ENCODE assay signal across 11 cellular contexts in the genomic region with DNA sequence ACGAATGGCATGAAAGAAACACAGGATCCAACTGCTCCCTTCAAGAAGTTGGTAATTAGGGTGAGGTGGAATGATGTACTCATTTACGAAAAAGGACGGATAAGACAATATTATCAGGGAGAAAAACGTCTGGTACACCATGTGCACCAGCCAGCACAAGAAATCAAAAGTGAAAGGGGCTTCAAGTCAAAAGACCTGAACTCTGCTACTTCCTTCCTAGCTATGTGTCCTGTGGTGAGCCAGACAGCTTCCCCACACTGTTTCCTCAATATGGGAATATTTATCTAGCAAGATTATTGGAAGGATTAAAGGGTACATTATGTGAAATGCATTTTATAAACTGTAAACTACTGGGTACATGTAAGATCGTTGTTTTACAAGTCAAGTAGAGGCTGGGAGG. TPM values are rescaled to one million over a fixed set of nuclear protein-coding genes. Genes with fewer than 3 reads are reported as not detected.
DNase-seq lines count a peak whose midpoint lies in the region; ATAC-seq, FAIRE-seq and TF ChIP-seq lines count a peak whose summit lies in the region.
"Had no signal": no experiment of that assay in that cellular context is flagged by ENCODE, and none has a peak within 500 bp of the region (broad histone marks: within the 10 kb centered on the region; RNA-seq: fewer than 3 reads in every experiment).

No MANE protein-coding gene starts in this region.

- TF ChIP-seq CTCF in smooth muscle cell (IDR thresholded peaks at IDR 0.05; ENCODE audit: borderline replicate concordance, insufficient read depth, poor library complexity, severe bottlenecking) = no peak

- H3K27me3 ChIP-seq in small intestine (ENCODE audit: control insufficient read depth in 2 of 2, insufficient read depth in 2 of 2, low read length in 2 of 2) = no peaks in the 10 kb centered on the region
- no peaks in the 10 kb centered on the region for H3K27me3 ChIP-seq in smooth muscle cell (ENCODE audit: low read depth)
- H3K27me3 ChIP-seq: SJSA1 had no signal

- H3K4me3 Mint-ChIP-seq in activated T-cell treated with anti-CD3 and anti-CD28 coated beads, Interleukin-2, amount 50 U/mL, for 72 hours = peak overlapping the region; percentile 69 to 89

- H3K4me1 ChIP-seq in small intestine (ENCODE audit: control insufficient read depth in 2 of 2, insufficient read depth in 1 of 2, low read depth in 1 of 2, low read length in 1 of 2) (peaks cover 0 to 18% of the 10 kb centered on the region in 2 donors), smooth muscle cell (ENCODE audit: low read depth) (no peaks in the 10 kb centered on the region)

- no peaks in the 10 kb centered on the region for H4K20me1 ChIP-seq in smooth muscle cell (ENCODE audit: low read depth)

- no peak overlapping the region for H3K4me2 ChIP-seq in smooth muscle cell
- H3K4me2 ChIP-seq: KMS-11 had no signal

- 23 to 42% (median 30%) methylated on average over 5 of the region's 5 CpGs for WGBS in small intestine, 3 donors
- 86% methylated on average over 5 of the region's 5 CpGs for WGBS in smooth muscle cell (ENCODE audit: low lambda C conversion rate)

- ATAC-seq in activated T-cell treated with anti-CD3 and anti-CD28 coated beads, Interleukin-2, amount 50 U/mL, for 72 hours (replicated peaks in 1 of 2) = peak; percentile 35 to 37
- ATAC-seq in HG02798 (IDR thresholded peaks at IDR 0.05; ENCODE audit: poor library complexity, unreplicated experiment) (peak; percentile 69), GM21529 (IDR thresholded peaks at IDR 0.05; ENCODE audit: unreplicated experiment) (no peak)
- ATAC-seq in activated naive CD4-positive, alpha-beta T cell treated with anti-CD3 and anti-CD28 coated beads, Interleukin-2, amount 50 U/mL, for 72 hours = peak in 1 of 2 donors; percentile 36

- no peaks in the 10 kb centered on the region for H3F3A ChIP-seq in smooth muscle cell (ENCODE audit: low read depth)

- H3K79me2 ChIP-seq in smooth muscle cell (ENCODE audit: low read depth) = peaks cover 10% of the 10 kb centered on the region

- H3K4me1 Mint-ChIP-seq in activated T-cell treated with anti-CD3 and anti-CD28 coated beads, Interleukin-2, amount 50 U/mL, for 72 hours (ENCODE audit: low read depth) = peaks cover 77% of the 10 kb centered on the region

- H3K27me3 Mint-ChIP-seq in activated T-cell treated with anti-CD3 and anti-CD28 coated beads, Interleukin-2, amount 50 U/mL, for 72 hours (ENCODE audit: low read depth) = no peaks in the 10 kb centered on the region

- H3K9ac ChIP-seq in smooth muscle cell (ENCODE audit: low read depth) = no peak overlapping the region
- H3K9ac ChIP-seq: KMS-11 had no signal

- H3K4me3 ChIP-seq in small intestine (ENCODE audit: low read depth in 1 of 2, low read length in 2 of 2) (peak overlapping the region in 1 of 2 donors; percentile 20), smooth muscle cell (no peak overlapping the region)
- H3K4me3 ChIP-seq: SJSA1 had no signal

- H3K36me3 ChIP-seq in small intestine (ENCODE audit: control insufficient read depth in 2 of 2, insufficient read depth in 2 of 2, low read length in 2 of 2) (no peaks in the 10 kb centered on the region), smooth muscle cell (ENCODE audit: low read depth) (no peaks in the 10 kb centered on the region)
- H3K36me3 ChIP-seq: SJSA1 had no signal

- no peak overlapping the region for H2AFZ ChIP-seq in smooth muscle cell (ENCODE audit: low read depth)

- peak overlapping the region in 1 of 2 donors; percentile 46 for H3K27ac ChIP-seq in small intestine (ENCODE audit: low read depth in 1 of 2, low read length in 1 of 2)
- H3K27ac ChIP-seq in smooth muscle cell (ENCODE audit: low read depth) = no peak overlapping the region
- H3K27ac ChIP-seq: KMS-11, SJSA1 had no signal

- peaks cover 25 to 35% of the 10 kb centered on the region in 2 donors for H3K36me3 Mint-ChIP-seq in activated T-cell treated with anti-CD3 and anti-CD28 coated beads, Interleukin-2, amount 50 U/mL, for 72 hours (ENCODE audit: insufficient read depth in 2 of 2)
- H3K36me3 Mint-ChIP-seq in activated naive CD4-positive, alpha-beta T cell treated with anti-CD3 and anti-CD28 coated beads, Interleukin-2, amount 50 U/mL, for 72 hours = peaks cover 26 to 59% of the 10 kb centered on the region in 2 donors

- no peak for FAIRE-seq in small intestine (lab: Jason Lieb, UNC)

- no peaks in the 10 kb centered on the region for H3K9me3 ChIP-seq in small intestine (ENCODE audit: control insufficient read depth, low read depth)
- no peaks in the 10 kb centered on the region for H3K9me3 ChIP-seq in smooth muscle cell (replicated peaks; ENCODE audit: low read depth)
- H3K9me3 ChIP-seq: SJSA1 had no signal

- H3K27ac Mint-ChIP-seq in activated T-cell treated with anti-CD3 and anti-CD28 coated beads, Interleukin-2, amount 50 U/mL, for 72 hours = peak overlapping the region; percentile 94
- peak overlapping the region; percentile 46 to 89 for H3K27ac Mint-ChIP-seq in activated naive CD4-positive, alpha-beta T cell treated with anti-CD3 and anti-CD28 coated beads, Interleukin-2, amount 50 U/mL, for 72 hours

- no peak for DNase-seq in activated T-cell treated with anti-CD3 and anti-CD28 coated beads, Interleukin-2, amount 50 U/mL, for 72 hours
- no peak for DNase-seq in activated T-cell treated with anti-CD3 and anti-CD28 coated beads, Interleukin-2, amount 50 U/mL, for 1 hour
- DNase-seq in activated naive CD4-positive, alpha-beta T cell treated with anti-CD3 and anti-CD28 coated beads, Interleukin-2, amount 50 U/mL, for 72 hours (ENCODE audit: low spot score in 2 of 2) = no peak
- DNase-seq in small intestine = peak; percentile 56
- DNase-seq in smooth muscle cell (lab: John Stamatoyannopoulos, UW; ENCODE audit: unreplicated experiment) = no peak
- DNase-seq in GM19240 (ENCODE audit: insufficient read length, low spot score) = no peak
- DNase-seq: amygdala had no signal

- no peaks in the 10 kb centered on the region for H3K9me3 Mint-ChIP-seq in activated T-cell treated with anti-CD3 and anti-CD28 coated beads, Interleukin-2, amount 50 U/mL, for 72 hours
- peaks cover 0 to 4% of the 10 kb centered on the region in 2 donors for H3K9me3 Mint-ChIP-seq in activated naive CD4-positive, alpha-beta T cell treated with anti-CD3 and anti-CD28 coated beads, Interleukin-2, amount 50 U/mL, for 72 hours

RNA-seq across cellular contexts. Expression of gene RAB27A, which starts 33.9 kb away (rescaled TPM):
- total RNA-seq in activated T-cell treated with anti-CD3 and anti-CD28 coated beads, Interleukin-2, amount 50 U/mL, for 72 hours = 100 to 1,000 TPM; 203 to 205 TPM
- 100 to 1,000 TPM in 1 of 2 donors, 10 to 100 TPM in 1; 99.3 to 111 TPM for total RNA-seq in activated naive CD4-positive, alpha-beta T cell treated with anti-CD3 and anti-CD28 coated beads, Interleukin-2, amount 50 U/mL, for 72 hours
- 10 to 100 TPM; 24.8 to 52.3 (median 30.3) TPM for polyA plus RNA-seq in small intestine
- total RNA-seq in smooth muscle cell = 14.6 and 18.0 TPM in 2 replicates
- 15.6 and 16.6 TPM in 2 replicates for polyA plus RNA-seq in smooth muscle cell

RNA-seq across cellular contexts. Expression of gene RSL24D1, which starts 59.0 kb away (rescaled TPM):
- total RNA-seq in activated T-cell treated with anti-CD3 and anti-CD28 coated beads, Interleukin-2, amount 50 U/mL, for 72 hours = 100 to 1,000 TPM; 181 to 207 TPM
- total RNA-seq in activated naive CD4-positive, alpha-beta T cell treated with anti-CD3 and anti-CD28 coated beads, Interleukin-2, amount 50 U/mL, for 72 hours = 100 to 1,000 TPM; 133 to 137 TPM
- polyA plus RNA-seq in small intestine = 10 to 100 TPM; 42.7 to 79.1 (median 77.5) TPM
- 76.9 and 99.7 TPM in 2 replicates for total RNA-seq in smooth muscle cell
- polyA plus RNA-seq in smooth muscle cell = 45.5 and 50.2 TPM in 2 replicates
